In the genomic region with DNA sequence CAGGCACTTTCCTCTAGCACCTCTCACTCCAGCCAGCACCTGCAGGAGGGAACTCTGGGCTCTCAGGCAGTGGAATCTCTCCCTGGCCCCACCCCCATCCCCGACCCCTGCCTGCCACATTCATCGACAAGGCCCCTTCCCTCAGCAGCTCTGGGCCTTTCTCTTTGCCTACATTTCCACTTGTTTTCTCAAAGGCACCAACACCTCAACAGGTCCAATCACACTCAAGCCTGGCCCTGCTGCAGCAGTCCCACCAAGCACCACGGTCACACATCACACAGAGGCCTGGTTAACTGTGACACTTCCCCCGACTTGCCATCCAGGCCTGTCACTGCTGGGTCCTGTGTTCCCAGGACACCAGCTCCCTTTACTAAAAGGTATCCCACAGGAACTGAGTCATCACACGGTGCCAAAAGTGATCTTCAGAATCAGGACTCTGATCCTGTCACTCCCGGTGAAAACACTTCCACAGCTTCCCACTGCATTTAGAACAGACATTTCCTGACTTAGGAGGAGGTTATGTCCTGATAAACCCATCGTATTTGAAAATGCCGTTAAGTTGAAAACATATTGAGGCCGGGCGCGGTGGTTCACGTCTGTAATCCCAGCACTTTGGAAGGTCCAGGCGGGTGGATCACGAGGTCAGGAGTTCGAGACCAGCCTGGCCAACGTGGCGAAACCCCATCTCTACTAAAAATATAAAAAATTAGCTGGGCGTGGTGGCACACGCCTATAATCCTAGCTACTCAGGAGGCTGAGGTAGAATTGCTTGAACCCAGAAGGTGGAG, we compare ENCODE assay signal across 1 cellular context.
TF ChIP-seq lines count a peak whose summit lies in the region.

No MANE protein-coding gene starts in this region.

TF ChIP-seq in liver, 16 proteins besides CTCF, POLR2A, EP300 and RAD21 (continued from another document):
- TF ChIP-seq TAF1 (conservative IDR thresholded peaks at IDR 0.05) (no peak), RXRA (IDR thresholded peaks at IDR 0.05) (no peak), FOXA1 (IDR thresholded peaks at IDR 0.05) (no peak), NR2F2 (IDR thresholded peaks at IDR 0.05) (no peak), YY1 (IDR thresholded peaks at IDR 0.05) (no peak), FOXA2 (IDR thresholded peaks at IDR 0.05) (no peak), HNF4G (IDR thresholded peaks at IDR 0.05) (no peak), JUND (IDR thresholded peaks at IDR 0.05) (no peak), EGR1 (IDR thresholded peaks at IDR 0.05; ENCODE audit: low read depth in 2 of 2) (no peak), SP1 (IDR thresholded peaks at IDR 0.05) (no peak)
- TF ChIP-seq, protein P1, sequence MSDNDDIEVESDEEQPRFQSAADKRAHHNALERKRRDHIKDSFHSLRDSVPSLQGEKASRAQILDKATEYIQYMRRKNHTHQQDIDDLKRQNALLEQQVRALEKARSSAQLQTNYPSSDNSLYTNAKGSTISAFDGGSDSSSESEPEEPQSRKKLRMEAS (IDR thresholded peaks at IDR 0.05): no peak
- TF ChIP-seq, protein P2, sequence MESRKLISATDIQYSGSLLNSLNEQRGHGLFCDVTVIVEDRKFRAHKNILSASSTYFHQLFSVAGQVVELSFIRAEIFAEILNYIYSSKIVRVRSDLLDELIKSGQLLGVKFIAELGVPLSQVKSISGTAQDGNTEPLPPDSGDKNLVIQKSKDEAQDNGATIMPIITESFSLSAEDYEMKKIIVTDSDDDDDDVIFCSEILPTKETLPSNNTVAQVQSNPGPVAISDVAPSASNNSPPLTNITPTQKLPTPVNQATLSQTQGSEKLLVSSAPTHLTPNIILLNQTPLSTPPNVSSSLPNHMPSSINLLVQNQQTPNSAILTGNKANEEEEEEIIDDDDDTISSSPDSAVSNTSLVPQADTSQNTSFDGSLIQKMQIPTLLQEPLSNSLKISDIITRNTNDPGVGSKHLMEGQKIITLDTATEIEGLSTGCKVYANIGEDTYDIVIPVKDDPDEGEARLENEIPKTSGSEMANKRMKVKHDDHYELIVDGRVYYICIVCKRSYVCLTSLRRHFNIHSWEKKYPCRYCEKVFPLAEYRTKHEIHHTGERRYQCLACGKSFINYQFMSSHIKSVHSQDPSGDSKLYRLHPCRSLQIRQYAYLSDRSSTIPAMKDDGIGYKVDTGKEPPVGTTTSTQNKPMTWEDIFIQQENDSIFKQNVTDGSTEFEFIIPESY (IDR thresholded peaks at IDR 0.05): no peak
